In the genomic region with DNA sequence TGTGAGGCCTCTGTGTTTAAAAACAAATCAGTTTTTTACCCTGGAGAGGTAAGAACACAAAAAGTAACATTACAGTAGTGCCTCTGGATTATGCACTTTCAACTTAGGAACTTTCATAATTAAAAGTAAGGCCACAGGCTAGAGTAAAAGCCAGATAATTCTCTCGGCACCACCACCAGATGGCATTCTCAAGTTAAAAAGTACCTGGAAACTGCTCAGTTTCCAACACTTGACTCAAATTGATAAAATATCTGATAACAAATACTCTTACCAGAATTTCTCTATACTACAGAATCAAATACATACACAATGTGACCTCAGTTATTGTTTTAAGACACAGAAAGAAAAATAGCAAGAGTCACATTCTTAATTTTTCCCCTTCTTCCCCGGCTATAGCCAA, we compare ENCODE assay signal across 7 cellular contexts. TPM values are rescaled to one million over a fixed set of nuclear protein-coding genes. Genes with fewer than 3 reads are reported as not detected.
A peak's percentile ranks its signal among the peaks of the same experiment; 100 is the strongest.
DNase-seq lines count a peak whose midpoint lies in the region; ATAC-seq and TF ChIP-seq lines count a peak whose summit lies in the region.

No MANE protein-coding gene starts in this region.

- peaks cover 0 to 2% (median 0%) of the 10 kb centered on the region in 3 donors for H3K4me1 Mint-ChIP-seq in naive B cell

- TF ChIP-seq POLR2A in Peyer's patch (IDR thresholded peaks at IDR 0.05) = no peak

- H3K4me3 ChIP-seq in Peyer's patch = no peak overlapping the region
- H3K4me3 ChIP-seq in colonic mucosa = no peak overlapping the region

- no peak overlapping the region for H3K27ac Mint-ChIP-seq in naive B cell

- H3K27ac ChIP-seq in Peyer's patch = no peak overlapping the region
- H3K27ac ChIP-seq in colonic mucosa = no peak overlapping the region

- ATAC-seq in GM21786 (IDR thresholded peaks at IDR 0.05; ENCODE audit: unreplicated experiment) (peak; percentile 66), naive B cell (ENCODE audit: low read depth in 2 of 2) (peak; percentile 52 to 68), HG03442 (IDR thresholded peaks at IDR 0.05; ENCODE audit: unreplicated experiment) (no peak), GM21576 (IDR thresholded peaks at IDR 0.05; ENCODE audit: unreplicated experiment) (no peak)

- H3K9me3 ChIP-seq in Peyer's patch (no peaks in the 10 kb centered on the region), colonic mucosa (no peaks in the 10 kb centered on the region)

- H3K27me3 Mint-ChIP-seq in naive B cell = no peaks in the 10 kb centered on the region

- H3K36me3 Mint-ChIP-seq in naive B cell = peaks cover 8 to 9% of the 10 kb centered on the region in 2 donors

- DNase-seq in DMS53 treated with DMSO at 0.1 percent for 48 hours (lab: John Stamatoyannopoulos, UW; ENCODE audit: unreplicated experiment) (peak; percentile 20), Peyer's patch (peak in 2 of 3 donors; percentile 32 to 75), colonic mucosa (peak; percentile 55), naive B cell (no peak)

- peaks cover 0 to 28% (median 0%) of the 10 kb centered on the region in 3 donors for H3K36me3 ChIP-seq in Peyer's patch
- no peaks in the 10 kb centered on the region for H3K36me3 ChIP-seq in colonic mucosa

- H3K4me3 Mint-ChIP-seq in naive B cell = no peak overlapping the region

- no peaks in the 10 kb centered on the region for H3K9me3 Mint-ChIP-seq in naive B cell

- H3K27me3 ChIP-seq in Peyer's patch = no peaks in the 10 kb centered on the region
- H3K27me3 ChIP-seq in colonic mucosa = no peaks in the 10 kb centered on the region

- TF ChIP-seq CTCF in Peyer's patch (IDR thresholded peaks at IDR 0.05) (peak; percentile 22 to 69 (median 56)), colonic mucosa (IDR thresholded peaks at IDR 0.05) (peak; percentile 41)

- H3K4me1 ChIP-seq in Peyer's patch (no peaks in the 10 kb centered on the region), colonic mucosa (no peaks in the 10 kb centered on the region)

- no peak overlapping the region for H3K9ac ChIP-seq in colonic mucosa (ENCODE audit: low read depth in 2 of 2, low read length in 2 of 2)

- intact Hi-C loops in colonic mucosa (cut with DNase I) = loop anchor here (2.0 to 10.0 kb wide), 3 partner anchors 84 to 250 kb away; a partner anchor contains a TSS

RNA-seq across cellular contexts. Expression of a gene that starts 19.9 kb away (rescaled TPM):
- total RNA-seq in Peyer's patch = 10 to 100 TPM; 15.2 to 39.6 (median 20.6) TPM
- total RNA-seq in colonic mucosa = 10 to 100 TPM; 20.7 to 26.0 TPM
- polyA plus RNA-seq in naive B cell (ENCODE audit: low read depth in 6 of 6) = 1 to 10 TPM; 3.3 to 7.4 (median 6.1) TPM

RNA-seq across cellular contexts. Expression of a gene that starts 37.3 kb away (rescaled TPM):
- total RNA-seq in Peyer's patch (100 to 1,000 TPM in 2 of 4 donors, 10 to 100 TPM in 2; 62.5 to 116 (median 91.6) TPM), colonic mucosa (10 to 100 TPM; 35.9 to 42.1 TPM)
- polyA plus RNA-seq in naive B cell (ENCODE audit: low read depth in 6 of 6) = 100 to 1,000 TPM in 1 of 6 donors, 10 to 100 TPM in 5; 34.9 to 116 (median 54.8) TPM

RNA-seq across cellular contexts. Expression of a gene that starts 53.7 kb away (rescaled TPM):
- 10 to 100 TPM; 12.4 to 47.0 (median 17.2) TPM for total RNA-seq in Peyer's patch
- 1 to 10 TPM; 5.4 to 8.5 TPM for total RNA-seq in colonic mucosa
- 1 to 10 TPM in 2 of 6 donors, under 1 TPM in 3, not detected in 1; 0.25 to 3.7 (median 0.56) TPM for polyA plus RNA-seq in naive B cell (ENCODE audit: low read depth in 6 of 6)

Comparison
In these comparisons a context has a peak if more than half of its experiments do, and no peak if none do; other contexts are left out.
1. ATAC-seq: peak in GM21786 (single experiment) and naive B cell (2 of 2); none in HG03442 (single experiment) and GM21576 (single experiment).